Comparison of ENCODE assay signal across 29 cellular contexts in the genomic region with DNA sequence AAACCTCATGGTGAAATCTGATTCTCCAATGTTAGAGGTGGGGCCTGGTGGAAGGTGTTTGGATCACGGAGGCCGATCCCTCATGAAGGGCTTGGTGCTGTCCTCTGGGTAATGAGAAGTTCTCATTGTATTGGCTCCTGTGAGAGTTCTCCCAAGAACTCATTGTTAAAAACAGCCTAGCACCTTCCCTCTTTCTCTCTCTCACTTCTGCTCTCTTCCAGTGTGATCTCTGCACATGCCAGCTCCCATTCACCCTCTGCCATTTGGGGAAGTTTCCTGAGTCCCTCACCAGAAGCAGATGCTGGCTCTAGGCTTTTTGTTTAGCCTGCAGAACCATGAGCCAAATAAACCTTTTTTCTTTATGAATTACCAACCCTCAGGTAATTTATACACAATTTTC. TPM values are rescaled to one million over a fixed set of nuclear protein-coding genes. Genes with fewer than 3 reads are reported as not detected.
A peak's percentile ranks its signal among the peaks of the same experiment; 100 is the strongest.
DNase-seq lines count a peak whose midpoint lies in the region; TF ChIP-seq lines count a peak whose summit lies in the region.
"Had no signal": no experiment of that assay in that cellular context is flagged by ENCODE, and none has a peak within 500 bp of the region (broad histone marks: within the 10 kb centered on the region; RNA-seq: fewer than 3 reads in every experiment).

No MANE protein-coding gene starts in this region.

- H3K9me3 ChIP-seq in HUES48 (ENCODE audit: control insufficient read depth, insufficient read depth, low read length) (no peaks in the 10 kb centered on the region), iPS-20b (ENCODE audit: insufficient read depth, low read depth, low read length) (no peaks in the 10 kb centered on the region), MG63 (no peaks in the 10 kb centered on the region)
- H3K9me3 ChIP-seq: esophagus muscularis mucosa, left ventricle myocardium inferior had no signal

- H3K4me3 ChIP-seq in HUES48 (ENCODE audit: low read depth, low read length) = no peak overlapping the region
- H3K4me3 ChIP-seq in iPS-20b (ENCODE audit: low read length) = no peak overlapping the region
- H3K4me3 ChIP-seq in MG63 = no peak overlapping the region
- H3K4me3 ChIP-seq: esophagus muscularis mucosa, K562, left ventricle myocardium inferior had no signal

- no peak overlapping the region for H3K4me3 Mint-ChIP-seq in activated naive CD8-positive, alpha-beta T cell treated with anti-CD3 and anti-CD28 coated beads for 36 hours
- H3K4me3 Mint-ChIP-seq: activated naive CD4-positive, alpha-beta T cell treated with anti-CD3 and anti-CD28 coated beads, Interleukin-2, amount 50 U/mL, for 24 hours; activated T-helper 1 cell treated with anti-CD3 and anti-CD28 coated beads, Interleukin-12 subunit alpha, Interleukin-12 subunit beta, Interleukin-2, Interleukin-4 antibody, amounts not matched to agents 30 ng/mL and 10 ng/mL and 1 ng/mL, durations not matched to agents 14 hours and 24 hours and 36 hours; B cell; mesothelial cell of epicardium had no signal

- no peak overlapping the region for H3K27ac Mint-ChIP-seq in activated naive CD8-positive, alpha-beta T cell treated with anti-CD3 and anti-CD28 coated beads for 36 hours
- H3K27ac Mint-ChIP-seq: activated naive CD4-positive, alpha-beta T cell treated with anti-CD3 and anti-CD28 coated beads, Interleukin-2, amount 50 U/mL, for 24 hours; activated T-helper 1 cell treated with anti-CD3 and anti-CD28 coated beads, Interleukin-12 subunit alpha, Interleukin-12 subunit beta, Interleukin-2, Interleukin-4 antibody, amounts not matched to agents 30 ng/mL and 10 ng/mL and 1 ng/mL, durations not matched to agents 14 hours and 24 hours and 36 hours; B cell; mesothelial cell of epicardium had no signal

- H3K4me1 ChIP-seq in HUES48 (ENCODE audit: control insufficient read depth, insufficient read depth, low read length) (peaks cover 27% of the 10 kb centered on the region), iPS-20b (ENCODE audit: insufficient read depth, low read length) (peaks cover 7% of the 10 kb centered on the region)

- DNase-seq in Ammon's horn (ENCODE audit: low spot score) (peak; percentile 62), RWPE1 (ENCODE audit: low spot score) (no peak), MG63 (no peak), NCI-H1417 (lab: John Stamatoyannopoulos, UW) (no peak)
- DNase-seq in activated naive CD8-positive, alpha-beta T cell treated with anti-CD3 and anti-CD28 coated beads for 36 hours = no peak
- DNase-seq in activated effector memory CD4-positive, alpha-beta T cell treated with anti-CD3 and anti-CD28 coated beads, Interleukin-2, amount 50 U/mL, for 16 hours = no peak
- DNase-seq: activated CD4-positive, alpha-beta T cell treated with anti-CD3 and anti-CD28 coated beads, Interleukin-2, amount 50 U/mL, for 48 hours; activated CD8-positive, alpha-beta memory T cell treated with anti-CD3 and anti-CD28 coated beads, Interleukin-2, amount 50 U/mL, for 4 hours; cortex of kidney; foreskin melanocyte; GF-D8; H7; left ventricle myocardium inferior; MM.1S; naive thymus-derived CD4-positive, alpha-beta T cell; NCI-H187; NCI-H524 treated with DMSO at 0.1 percent for 48 hours; NK-92 treated with Interleukin-12 subunit alpha and Interleukin-12 subunit beta, amount 100 ng/mL, for 24 hours; small intestine; stimulated activated CD4-positive, alpha-beta T cell treated with anti-CD3 and anti-CD28 coated beads, Interleukin-2, amount 100 ng/mL, for 24 hours; T-helper 1 cell had no signal

- POLR2A ChIA-PET in RWPE1 (lab: Yijun Ruan, JAX; ENCODE audit: low non-redundant PET) = no interaction called here

- TF ChIP-seq CTCF in RWPE1 (conservative IDR thresholded peaks at IDR 0.05; ENCODE audit: low read depth) = no peak

- no peaks in the 10 kb centered on the region for H3K9me3 Mint-ChIP-seq in activated naive CD8-positive, alpha-beta T cell treated with anti-CD3 and anti-CD28 coated beads for 36 hours
- H3K9me3 Mint-ChIP-seq: activated naive CD4-positive, alpha-beta T cell treated with anti-CD3 and anti-CD28 coated beads, Interleukin-2, amount 50 U/mL, for 24 hours; activated T-helper 1 cell treated with anti-CD3 and anti-CD28 coated beads, Interleukin-12 subunit alpha, Interleukin-12 subunit beta, Interleukin-2, Interleukin-4 antibody, amounts not matched to agents 30 ng/mL and 10 ng/mL and 1 ng/mL, durations not matched to agents 14 hours and 24 hours and 36 hours; mesothelial cell of epicardium; naive thymus-derived CD4-positive, alpha-beta T cell had no signal

- H3K27ac ChIP-seq in HUES48 (ENCODE audit: low read depth, low read length) (peak overlapping the region; percentile 73), RWPE1 (peak overlapping the region; percentile 70), iPS-20b (ENCODE audit: low read length) (peak overlapping the region; percentile 49)
- H3K27ac ChIP-seq: esophagus muscularis mucosa, left ventricle myocardium inferior had no signal

- no peaks in the 10 kb centered on the region for H3K27me3 ChIP-seq in HUES48 (ENCODE audit: control insufficient read depth, insufficient read depth, low read length)
- no peaks in the 10 kb centered on the region for H3K27me3 ChIP-seq in iPS-20b (ENCODE audit: insufficient read depth, low read length)
- no peaks in the 10 kb centered on the region for H3K27me3 ChIP-seq in MG63
- H3K27me3 ChIP-seq: esophagus muscularis mucosa had no signal

- H3K36me3 ChIP-seq in HUES48 (ENCODE audit: control insufficient read depth, insufficient read depth, low read length) (no peaks in the 10 kb centered on the region), iPS-20b (ENCODE audit: insufficient read depth, low read depth, low read length) (no peaks in the 10 kb centered on the region), MG63 (peaks cover 3% of the 10 kb centered on the region; the same call in 1 of the 2 replicates)
- H3K36me3 ChIP-seq: esophagus muscularis mucosa, left ventricle myocardium inferior had no signal

- peaks cover 15% of the 10 kb centered on the region for H3K4me1 Mint-ChIP-seq in activated naive CD8-positive, alpha-beta T cell treated with anti-CD3 and anti-CD28 coated beads for 36 hours

- CTCF ChIA-PET in RWPE1 (lab: Yijun Ruan, JAX) = no interaction called here

- H3K27me3 Mint-ChIP-seq in activated naive CD8-positive, alpha-beta T cell treated with anti-CD3 and anti-CD28 coated beads for 36 hours = no peaks in the 10 kb centered on the region
- H3K27me3 Mint-ChIP-seq: activated naive CD4-positive, alpha-beta T cell treated with anti-CD3 and anti-CD28 coated beads, Interleukin-2, amount 50 U/mL, for 24 hours; B cell had no signal

- H3K9ac ChIP-seq in HUES48 (ENCODE audit: low read depth, low read length) (peak overlapping the region; percentile 35; the same call in 1 of the 2 replicates), iPS-20b (ENCODE audit: low read depth, low read length) (peak overlapping the region; percentile 10; the same call in 1 of the 2 replicates)

- peaks cover 12% of the 10 kb centered on the region for H3K36me3 Mint-ChIP-seq in activated naive CD8-positive, alpha-beta T cell treated with anti-CD3 and anti-CD28 coated beads for 36 hours

RNA-seq across cellular contexts. Expression of a gene that starts 3.1 kb away (rescaled TPM):
- total RNA-seq in activated naive CD8-positive, alpha-beta T cell treated with anti-CD3 and anti-CD28 coated beads for 36 hours = 10 to 100 TPM; 51.1 to 51.7 TPM
- total RNA-seq in MG63 (2014; rRNA removed; shearing (Covaris generic); ENCODE audit: low replicate concordance) = 48.7 and 60.4 TPM in 2 replicates

RNA-seq across cellular contexts. Expression of a gene that starts 33.3 kb away (rescaled TPM):
- total RNA-seq in activated naive CD8-positive, alpha-beta T cell treated with anti-CD3 and anti-CD28 coated beads for 36 hours = 10 to 100 TPM; 24.5 to 26.5 TPM
- 22.1 and 47.8 TPM in 2 replicates for total RNA-seq in MG63 (2014; rRNA removed; shearing (Covaris generic); ENCODE audit: low replicate concordance)
